ENCODE assay signal across 14 cellular contexts in genomic region chr17:56737741-56738161, GRCh38.
A peak's percentile ranks its signal among the peaks of the same experiment; 100 is the strongest.
DNase-seq lines count a peak whose midpoint lies in the region; ATAC-seq and TF ChIP-seq lines count a peak whose summit lies in the region.
"Had no signal": no experiment of that assay in that cellular context is flagged by ENCODE, and none has a peak within 500 bp of the region (broad histone marks: within the 10 kb centered on the region; RNA-seq: fewer than 3 reads in every experiment).

No MANE protein-coding gene starts in this region.

- peaks cover 11% of the 10 kb centered on the region for H3K27me3 ChIP-seq in AG04450 (ENCODE audit: control insufficient read depth, insufficient read depth, low read length)
- H3K27me3 ChIP-seq in GM23338 (ENCODE audit: insufficient read depth): no peaks in the 10 kb centered on the region
- H3K27me3 ChIP-seq: ascending aorta had no signal

- no peak overlapping the region for H3K4me3 Mint-ChIP-seq in GM23338
- H3K4me3 Mint-ChIP-seq: B cell had no signal

- H3K36me3 ChIP-seq in GM23338 (ENCODE audit: insufficient read depth): no peaks in the 10 kb centered on the region
- H3K36me3 ChIP-seq: ascending aorta had no signal

- H3K4me1 Mint-ChIP-seq in GM23338: peaks cover 11% of the 10 kb centered on the region; the same call in 2 of the 3 replicates
- H3K4me1 Mint-ChIP-seq: B cell had no signal

- ATAC-seq in GM23338: no peak; the same call in 2 of the 3 replicates
- ATAC-seq in SK-N-SH treated with all-trans-retinoic acid at 6 μM for 48 hours: peak; percentile 59
- no peak for ATAC-seq in HG03432 (IDR thresholded peaks at IDR 0.05; ENCODE audit: unreplicated experiment)
- no peak for ATAC-seq in activated CD4-positive, CD25-positive, alpha-beta regulatory T cell treated with anti-CD3 and anti-CD28 coated beads, Interleukin-2, amount 50 U/mL, for 24 hours
- ATAC-seq: stimulated activated naive CD8-positive, alpha-beta T cell treated with anti-CD3 and anti-CD28 coated beads, Interleukin-15, Interleukin-2, amounts not matched to agents 100 U/mL and 50 U/mL, for 24 hours had no signal

- peaks cover 3% of the 10 kb centered on the region; the same call in 1 of the 3 replicates for H3K9me3 Mint-ChIP-seq in GM23338

- H3K36me3 Mint-ChIP-seq in GM23338 (ENCODE audit: low read depth): no peaks in the 10 kb centered on the region

- H3K79me2 ChIP-seq in GM23338 (replicated peaks; ENCODE audit: insufficient read depth): no peaks in the 10 kb centered on the region

- no peaks in the 10 kb centered on the region for H3F3A ChIP-seq in GM23338 (replicated peaks; ENCODE audit: low read depth)

- peak overlapping the region; percentile 32; the same call in 1 of the 2 replicates for H2AFZ ChIP-seq in GM23338

- CTCF ChIA-PET in AG04450 (lab: Charles Lee): interaction anchor here (0.6 to 5.0 kb wide), 5 partner anchors 13 to 890 kb away, joined by 3 to 29 read pairs (median 4); no protein-coding TSS in a partner anchor

- H3K4me3 ChIP-seq in AG04450 (ENCODE audit: low read depth, low read length): no peak overlapping the region
- H3K4me3 ChIP-seq in GM23338: no peak overlapping the region
- H3K4me3 ChIP-seq: ascending aorta had no signal

- H3K9me2 ChIP-seq in GM23338 (ENCODE audit: insufficient read depth): peaks cover 3% of the 10 kb centered on the region; the same call in 1 of the 2 replicates

- peak overlapping the region; percentile 21 for H3K27ac ChIP-seq in AG04450 (ENCODE audit: low read depth, low read length)
- H3K27ac ChIP-seq in GM23338 (ENCODE audit: low read depth): no peak overlapping the region
- H3K27ac ChIP-seq: ascending aorta had no signal

- peak; percentile 58 for DNase-seq in AG04450 (ENCODE audit: low read depth, low spot score)
- no peak for DNase-seq in GM23338 (ENCODE audit: low spot score)
- peak; percentile 55 for DNase-seq in iris pigment epithelial cell (ENCODE audit: low read depth)
- DNase-seq in NCI-H187 treated with DMSO at 0.1 percent for 48 hours (lab: John Stamatoyannopoulos, UW): no peak
- no peak for DNase-seq in NCI-H2227 treated with DMSO at 0.1 percent for 48 hours (lab: John Stamatoyannopoulos, UW)
- DNase-seq: HCEC 1CT; kidney glomerular epithelial cell; MM.1S; stimulated activated naive CD8-positive, alpha-beta T cell treated with anti-CD3 and anti-CD28 coated beads, Interleukin-15, Interleukin-2, amounts not matched to agents 100 U/mL and 50 U/mL, for 24 hours had no signal

- POLR2A ChIA-PET in AG04450 (lab: Yijun Ruan, JAX): interaction anchor here (0.6 to 0.7 kb wide), 2 partner anchors 22 to 40 kb away, joined by 3 read pairs; no protein-coding TSS in a partner anchor

- peaks cover 10% of the 10 kb centered on the region; the same call in 1 of the 2 replicates for H3K4me1 ChIP-seq in GM23338 (ENCODE audit: insufficient read depth)
- H3K4me1 ChIP-seq: ascending aorta had no signal

- H3K27ac Mint-ChIP-seq in GM23338: no peak overlapping the region
- H3K27ac Mint-ChIP-seq: B cell had no signal

- H3K9me3 ChIP-seq in AG04450 (ENCODE audit: control insufficient read depth, insufficient read depth, low read length): no peaks in the 10 kb centered on the region; the same call in 1 of the 2 replicates
- H3K9me3 ChIP-seq: ascending aorta had no signal

- H3K4me2 ChIP-seq in GM23338: no peak overlapping the region

- TF ChIP-seq CTCF in AG04450 (IDR thresholded peaks at IDR 0.05; ENCODE audit: low read depth, low read length) (no peak), GM23338 (conservative IDR thresholded peaks at IDR 0.05; ENCODE audit: low read depth in 2 of 2) (no peak)

- peaks cover 4% of the 10 kb centered on the region for H3K27me3 Mint-ChIP-seq in GM23338 (ENCODE audit: insufficient read depth, low read depth, poor library complexity)

- H4K20me1 ChIP-seq in GM23338 (replicated peaks; ENCODE audit: insufficient read depth): no peaks in the 10 kb centered on the region

TF ChIP-seq in GM23338, 12 proteins besides CTCF, POLR2A, EP300 and RAD21:
- TF ChIP-seq CREB1 (CRISPR knock-in tag; IDR thresholded peaks at IDR 0.05; ENCODE audit: low read depth) (no peak), STAT1 (IDR thresholded peaks at IDR 0.05; ENCODE audit: unreplicated experiment) (no peak), NANOG (IDR thresholded peaks at IDR 0.05; ENCODE audit: borderline replicate concordance) (no peak)
- TF ChIP-seq, protein P1, sequence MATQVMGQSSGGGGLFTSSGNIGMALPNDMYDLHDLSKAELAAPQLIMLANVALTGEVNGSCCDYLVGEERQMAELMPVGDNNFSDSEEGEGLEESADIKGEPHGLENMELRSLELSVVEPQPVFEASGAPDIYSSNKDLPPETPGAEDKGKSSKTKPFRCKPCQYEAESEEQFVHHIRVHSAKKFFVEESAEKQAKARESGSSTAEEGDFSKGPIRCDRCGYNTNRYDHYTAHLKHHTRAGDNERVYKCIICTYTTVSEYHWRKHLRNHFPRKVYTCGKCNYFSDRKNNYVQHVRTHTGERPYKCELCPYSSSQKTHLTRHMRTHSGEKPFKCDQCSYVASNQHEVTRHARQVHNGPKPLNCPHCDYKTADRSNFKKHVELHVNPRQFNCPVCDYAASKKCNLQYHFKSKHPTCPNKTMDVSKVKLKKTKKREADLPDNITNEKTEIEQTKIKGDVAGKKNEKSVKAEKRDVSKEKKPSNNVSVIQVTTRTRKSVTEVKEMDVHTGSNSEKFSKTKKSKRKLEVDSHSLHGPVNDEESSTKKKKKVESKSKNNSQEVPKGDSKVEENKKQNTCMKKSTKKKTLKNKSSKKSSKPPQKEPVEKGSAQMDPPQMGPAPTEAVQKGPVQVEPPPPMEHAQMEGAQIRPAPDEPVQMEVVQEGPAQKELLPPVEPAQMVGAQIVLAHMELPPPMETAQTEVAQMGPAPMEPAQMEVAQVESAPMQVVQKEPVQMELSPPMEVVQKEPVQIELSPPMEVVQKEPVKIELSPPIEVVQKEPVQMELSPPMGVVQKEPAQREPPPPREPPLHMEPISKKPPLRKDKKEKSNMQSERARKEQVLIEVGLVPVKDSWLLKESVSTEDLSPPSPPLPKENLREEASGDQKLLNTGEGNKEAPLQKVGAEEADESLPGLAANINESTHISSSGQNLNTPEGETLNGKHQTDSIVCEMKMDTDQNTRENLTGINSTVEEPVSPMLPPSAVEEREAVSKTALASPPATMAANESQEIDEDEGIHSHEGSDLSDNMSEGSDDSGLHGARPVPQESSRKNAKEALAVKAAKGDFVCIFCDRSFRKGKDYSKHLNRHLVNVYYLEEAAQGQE (IDR thresholded peaks at IDR 0.05; ENCODE audit: unreplicated experiment): no peak

TF ChIP-seq in SK-N-SH treated with all-trans-retinoic acid at 6 μM for 48 hours, 23 proteins besides CTCF, POLR2A, EP300 and RAD21:
- TF ChIP-seq CSDC2 (CRISPR knock-in tag; IDR thresholded peaks at IDR 0.05) (no peak), ARNTL (CRISPR knock-in tag; IDR thresholded peaks at IDR 0.05; ENCODE audit: borderline replicate concordance, low read depth) (no peak), GLIS3 (CRISPR knock-in tag; IDR thresholded peaks at IDR 0.05) (no peak), ESRRG (CRISPR knock-in tag; IDR thresholded peaks at IDR 0.05) (no peak), ZFP30 (CRISPR knock-in tag; IDR thresholded peaks at IDR 0.05) (no peak)

Comparison
In these comparisons a context has a peak if more than half of its experiments do, and no peak if none do; other contexts are left out.
1. DNase-seq: peak in AG04450 (single experiment) and iris pigment epithelial cell (single experiment); none in GM23338 (single experiment), NCI-H187 treated with DMSO at 0.1 percent for 48 hours (single experiment) and NCI-H2227 treated with DMSO at 0.1 percent for 48 hours (single experiment).